ENCODE assay signal across 28 cellular contexts in genomic region chr13:38897521-38897920, GRCh38.
"Had no signal": no experiment of that assay in that cellular context is flagged by ENCODE, and none has a peak within 500 bp of the region (broad histone marks: within the 10 kb centered on the region; RNA-seq: fewer than 3 reads in every experiment).

No MANE protein-coding gene starts in this region.

- H3K9me3 ChIP-seq: ascending aorta, SJSA1, SK-N-SH had no signal

- FAIRE-seq: TTC549 had no signal

- H3K4me1 Mint-ChIP-seq: activated CD4-positive, alpha-beta T cell treated with anti-CD3 and anti-CD28 coated beads, Interleukin-2, amount 10 ng/mL, durations not matched to agents 24 days and 14 days; activated naive CD4-positive, alpha-beta T cell treated with anti-CD3 and anti-CD28 coated beads, Interleukin-2, amount 50 U/mL, for 24 hours; activated naive CD8-positive, alpha-beta T cell treated with anti-CD3 and anti-CD28 coated beads, Interleukin-2, amount 10 ng/mL, durations not matched to agents 7 days and 5 days had no signal

- H3K27me3 Mint-ChIP-seq: activated CD4-positive, alpha-beta T cell treated with anti-CD3 and anti-CD28 coated beads, Interleukin-2, amount 10 ng/mL, durations not matched to agents 24 days and 14 days; activated naive CD4-positive, alpha-beta T cell treated with anti-CD3 and anti-CD28 coated beads, Interleukin-2, amount 50 U/mL, for 24 hours; activated naive CD8-positive, alpha-beta T cell treated with anti-CD3 and anti-CD28 coated beads, Interleukin-2, amount 10 ng/mL, durations not matched to agents 7 days and 5 days had no signal

- H3K36me3 ChIP-seq: ascending aorta, SJSA1 had no signal

- H3K4me3 ChIP-seq: ascending aorta, SJSA1 had no signal

- ATAC-seq: activated CD8-positive, alpha-beta T cell treated with anti-CD3 and anti-CD28 coated beads for 36 hours; activated T-cell treated with anti-CD3 and anti-CD28 coated beads, Interleukin-2, amount 50 U/mL, for 72 hours; Panc1 had no signal

- H3K27me3 ChIP-seq: ascending aorta, SJSA1 had no signal

- DNase-seq: activated CD4-positive, alpha-beta T cell treated with anti-CD3 and anti-CD28 coated beads, Interleukin-2, amount 10 ng/mL, durations not matched to agents 24 days and 14 days; activated CD4-positive, alpha-beta T cell treated with anti-CD3 and anti-CD28 coated beads, Interleukin-2, amount 50 U/mL, for 4 hours; activated CD8-positive, alpha-beta T cell treated with anti-CD3 and anti-CD28 coated beads for 36 hours; activated gamma-delta T cell; activated naive CD4-positive, alpha-beta T cell treated with Interleukin-2 at 50 U/mL for 16 hours; activated naive CD8-positive, alpha-beta T cell treated with anti-CD3 and anti-CD28 coated beads, Interleukin-2, amount 10 ng/mL, durations not matched to agents 7 days and 5 days; activated T-cell treated with anti-CD3 and anti-CD28 coated beads, Interleukin-2, amount 50 U/mL, for 1 hour; activated T-cell treated with anti-CD3 and anti-CD28 coated beads, Interleukin-2, amount 50 U/mL, for 72 hours; amygdala; Karpas-422; NCI-H1105; NCI-H1417 treated with DMSO at 0.1 percent for 48 hours; NCI-H187 treated with DMSO at 0.1 percent for 48 hours; NCI-H2081; NCI-H226; NCI-H446 treated with DMSO at 0.1 percent for 48 hours; NCI-H524; RPMI8226; SHP77 treated with DMSO at 0.1 percent for 48 hours; SK-N-SH had no signal

- H3K9me3 Mint-ChIP-seq: activated CD4-positive, alpha-beta T cell treated with anti-CD3 and anti-CD28 coated beads, Interleukin-2, amount 10 ng/mL, durations not matched to agents 24 days and 14 days; activated CD8-positive, alpha-beta T cell treated with anti-CD3 and anti-CD28 coated beads for 36 hours; activated naive CD4-positive, alpha-beta T cell treated with anti-CD3 and anti-CD28 coated beads, Interleukin-2, amount 50 U/mL, for 24 hours; activated naive CD8-positive, alpha-beta T cell treated with anti-CD3 and anti-CD28 coated beads, Interleukin-2, amount 10 ng/mL, durations not matched to agents 7 days and 5 days; activated T-cell treated with anti-CD3 and anti-CD28 coated beads, Interleukin-2, amount 50 U/mL, for 72 hours; activated T-helper 2 cell treated with anti-CD3 and anti-CD28 coated beads, Interferon-gamma antibody, Interleukin-2, Interleukin-4, amounts not matched to agents 10 μg/mL and 5 μg/mL and 100 μg/mL, durations not matched to agents 14 hours and 24 hours and 36 hours; T-helper 1 cell treated with Interleukin-12 subunit alpha and Interleukin-12 subunit beta and Interleukin-4 antibody, amounts not matched to agents 30 μg/mL and 1 μg/mL, for 36 hours; T-helper 2 cell treated with Interferon-gamma antibody and Interleukin-4, amounts not matched to agents 5 μg/mL and 100 μg/mL, for 36 hours had no signal

- H3K27ac Mint-ChIP-seq: activated CD4-positive, alpha-beta T cell treated with anti-CD3 and anti-CD28 coated beads, Interleukin-2, amount 10 ng/mL, durations not matched to agents 24 days and 14 days; activated CD8-positive, alpha-beta T cell treated with anti-CD3 and anti-CD28 coated beads for 36 hours; activated naive CD4-positive, alpha-beta T cell treated with anti-CD3 and anti-CD28 coated beads, Interleukin-2, amount 50 U/mL, for 24 hours; activated naive CD8-positive, alpha-beta T cell treated with anti-CD3 and anti-CD28 coated beads, Interleukin-2, amount 10 ng/mL, durations not matched to agents 7 days and 5 days; activated T-cell treated with anti-CD3 and anti-CD28 coated beads, Interleukin-2, amount 50 U/mL, for 72 hours; activated T-helper 2 cell treated with anti-CD3 and anti-CD28 coated beads, Interferon-gamma antibody, Interleukin-2, Interleukin-4, amounts not matched to agents 10 μg/mL and 5 μg/mL and 100 μg/mL, durations not matched to agents 14 hours and 24 hours and 36 hours; T-helper 1 cell treated with Interleukin-12 subunit alpha and Interleukin-12 subunit beta and Interleukin-4 antibody, amounts not matched to agents 30 μg/mL and 1 μg/mL, for 36 hours; T-helper 2 cell treated with Interferon-gamma antibody and Interleukin-4, amounts not matched to agents 5 μg/mL and 100 μg/mL, for 36 hours had no signal

- H3K36me3 Mint-ChIP-seq: activated naive CD4-positive, alpha-beta T cell treated with anti-CD3 and anti-CD28 coated beads, Interleukin-2, amount 50 U/mL, for 24 hours; activated naive CD8-positive, alpha-beta T cell treated with anti-CD3 and anti-CD28 coated beads, Interleukin-2, amount 10 ng/mL, durations not matched to agents 7 days and 5 days had no signal

- H3K4me3 Mint-ChIP-seq: activated CD4-positive, alpha-beta T cell treated with anti-CD3 and anti-CD28 coated beads, Interleukin-2, amount 10 ng/mL, durations not matched to agents 24 days and 14 days; activated CD8-positive, alpha-beta T cell treated with anti-CD3 and anti-CD28 coated beads for 36 hours; activated naive CD4-positive, alpha-beta T cell treated with anti-CD3 and anti-CD28 coated beads, Interleukin-2, amount 50 U/mL, for 24 hours; activated naive CD8-positive, alpha-beta T cell treated with anti-CD3 and anti-CD28 coated beads, Interleukin-2, amount 10 ng/mL, durations not matched to agents 7 days and 5 days; activated T-cell treated with anti-CD3 and anti-CD28 coated beads, Interleukin-2, amount 50 U/mL, for 72 hours; T-helper 1 cell treated with Interleukin-12 subunit alpha and Interleukin-12 subunit beta and Interleukin-4 antibody, amounts not matched to agents 30 μg/mL and 1 μg/mL, for 36 hours; T-helper 2 cell treated with Interferon-gamma antibody and Interleukin-4, amounts not matched to agents 5 μg/mL and 100 μg/mL, for 36 hours had no signal

- H3K4me1 ChIP-seq: ascending aorta, SJSA1 had no signal

- H3K27ac ChIP-seq: ascending aorta, SJSA1 had no signal
